ENCODE assay signal across 8 cellular contexts in the genomic region with DNA sequence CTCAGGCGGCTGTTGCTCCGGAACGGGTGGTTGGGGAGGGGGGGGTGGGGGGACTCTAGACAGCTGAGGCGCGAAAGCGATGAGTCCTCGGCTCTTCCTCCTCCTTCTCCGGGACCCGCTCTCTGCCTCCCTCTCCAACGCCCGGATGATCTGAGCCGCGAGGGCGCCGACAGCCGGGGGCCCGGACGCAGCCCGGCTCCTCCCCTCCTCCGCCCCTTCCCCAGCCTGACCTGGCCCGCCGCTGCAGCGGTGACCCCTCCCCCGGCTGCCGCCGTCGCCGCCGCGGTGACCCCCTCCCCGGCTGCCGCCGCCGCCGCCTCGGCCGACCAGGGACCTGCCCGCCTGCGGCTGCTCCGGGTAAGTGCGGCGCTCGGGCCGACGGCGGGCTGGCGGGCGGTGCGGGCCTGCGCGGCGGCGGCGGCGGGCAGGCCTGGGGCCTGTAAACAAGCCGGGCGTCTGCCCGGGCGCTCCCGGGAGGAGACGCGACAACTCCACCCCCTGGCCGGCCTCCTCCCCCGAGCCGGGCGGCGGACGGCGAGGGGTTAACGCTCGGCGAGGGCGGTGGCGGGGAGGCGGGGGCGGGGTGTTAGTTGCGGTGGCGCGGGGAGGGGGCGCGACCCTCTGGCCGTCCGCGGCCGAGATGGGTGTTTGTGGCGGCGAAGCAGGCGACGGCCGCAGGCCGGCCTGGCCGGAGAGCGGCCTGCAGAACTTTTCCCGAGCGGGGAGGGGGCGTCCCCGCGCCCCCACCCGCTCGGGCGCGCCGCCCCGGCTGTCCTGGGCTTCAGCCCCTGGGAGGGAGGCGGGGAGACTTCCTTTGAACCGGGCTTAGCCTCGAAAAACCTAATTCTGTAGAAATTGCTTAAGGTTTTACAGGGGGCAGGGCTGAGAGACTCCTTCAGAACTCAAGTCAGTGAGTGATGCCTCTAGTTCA. TPM values are rescaled to one million over a fixed set of nuclear protein-coding genes. Genes with fewer than 3 reads are reported as not detected.
A peak's percentile ranks its signal among the peaks of the same experiment; 100 is the strongest.
DNase-seq lines count a peak whose midpoint lies in the region; ATAC-seq and TF ChIP-seq lines count a peak whose summit lies in the region.

No MANE protein-coding gene starts in this region.

- peak overlapping the region; percentile 99 for H3K27ac Mint-ChIP-seq in Calu3 (ENCODE audit: unreplicated experiment)
- peak overlapping the region; percentile 79 for H3K27ac Mint-ChIP-seq in neural crest cell (ENCODE audit: unreplicated experiment)

- TF ChIP-seq POLR2A in stomach (IDR thresholded peaks at IDR 0.05): no peak

- ATAC-seq in GM21390 (IDR thresholded peaks at IDR 0.05; ENCODE audit: unreplicated experiment): peak; percentile 46

- under 1% methylated on average over 104 of the region's 107 CpGs for WGBS in HUES64
- 0 to 2% (median 1%) methylated on average over 17 to 106 of the region's 107 CpGs for WGBS in stomach, 5 donors

- peaks cover 51% of the 10 kb centered on the region for H3K4me1 ChIP-seq in HUES64 (ENCODE audit: insufficient read depth, low read length)
- H3K4me1 ChIP-seq in stomach: peaks cover 20 to 58% (median 45%) of the 10 kb centered on the region in 4 donors

- H3K9me3 Mint-ChIP-seq in Calu3 (ENCODE audit: low read depth, unreplicated experiment): no peaks in the 10 kb centered on the region
- H3K9me3 Mint-ChIP-seq in neural crest cell: no peaks in the 10 kb centered on the region

- H3K4me3 ChIP-seq in HUES64 (ENCODE audit: low read length) (peak overlapping the region; percentile 97), foreskin fibroblast (ENCODE audit: low read depth in 1 of 2, low read length in 2 of 2) (peak overlapping the region; percentile 87 to 91), stomach (peak overlapping the region; percentile 82 to 94 (median 87))

- H3K4me3 Mint-ChIP-seq in Calu3 (ENCODE audit: low read depth, unreplicated experiment) (peak overlapping the region; percentile 99), neural crest cell (peak overlapping the region; percentile 96)

- H3K27me3 Mint-ChIP-seq in Calu3 (ENCODE audit: unreplicated experiment) (no peaks in the 10 kb centered on the region), neural crest cell (ENCODE audit: low read depth) (no peaks in the 10 kb centered on the region)

- CTCF ChIA-PET in Calu3 (lab: Charles Lee): interaction anchor here (0.6 to 0.7 kb wide), 3 partner anchors 156 to 1032 kb away, joined by 3 read pairs; a partner anchor contains a TSS

- TF ChIP-seq CTCF in Calu3 (IDR thresholded peaks at IDR 0.05; ENCODE audit: unreplicated experiment) (no peak), foreskin fibroblast (IDR thresholded peaks at IDR 0.05; ENCODE audit: low read depth, low read length) (no peak), neural crest cell (conservative IDR thresholded peaks at IDR 0.05) (no peak), stomach (IDR thresholded peaks at IDR 0.05) (no peak)

- H3K9ac ChIP-seq in HUES64 (ENCODE audit: low read depth, low read length): peak overlapping the region; percentile 90

- H3K27ac ChIP-seq in HUES64 (ENCODE audit: low read depth, low read length): peak overlapping the region; percentile 91
- peak overlapping the region; percentile 100 for H3K27ac ChIP-seq in stomach

- no TSS peak for BruUV-seq in Calu3 (replicated peaks; lab: Mats Ljungman, UMichigan)

- H3K9me3 ChIP-seq in HUES64 (ENCODE audit: insufficient read depth, low read depth, low read length) (no peaks in the 10 kb centered on the region), stomach (no peaks in the 10 kb centered on the region)

- H3K27me3 ChIP-seq in HUES64 (ENCODE audit: insufficient read depth, low read length): no peaks in the 10 kb centered on the region
- no peaks in the 10 kb centered on the region for H3K27me3 ChIP-seq in stomach

- DNase-seq in Calu3: peak; percentile 76
- peak; percentile 68 for DNase-seq in RPMI7951 (ENCODE audit: low read depth)
- DNase-seq in activated gamma-delta T cell treated with Interleukin-2 at 50 U/mL for 16 hours: peak; percentile 52
- DNase-seq in foreskin fibroblast: peak; percentile 58 to 83
- DNase-seq in neural crest cell (ENCODE audit: low read depth, low spot score): peak; percentile 68
- peak; percentile 75 for DNase-seq in stomach

- H3K36me3 Mint-ChIP-seq in Calu3 (ENCODE audit: insufficient read depth, unreplicated experiment): peaks cover 29% of the 10 kb centered on the region
- H3K36me3 Mint-ChIP-seq in neural crest cell (ENCODE audit: low read depth): no peaks in the 10 kb centered on the region

- TF ChIP-seq EP300 in stomach (IDR thresholded peaks at IDR 0.05): no peak

- no peaks in the 10 kb centered on the region for H3K36me3 ChIP-seq in HUES64 (ENCODE audit: insufficient read depth, low read length)
- no peaks in the 10 kb centered on the region for H3K36me3 ChIP-seq in stomach

- peaks cover 42% of the 10 kb centered on the region for H3K4me1 Mint-ChIP-seq in Calu3 (ENCODE audit: low read depth, unreplicated experiment)
- H3K4me1 Mint-ChIP-seq in neural crest cell: peaks cover 40% of the 10 kb centered on the region

- intact Hi-C loops in Calu3 (cut with micrococcal nuclease; ENCODE audit: unreplicated experiment) (loop anchor here (5.0 to 10.0 kb wide), 3 partner anchors 83 to 315 kb away; a partner anchor contains a TSS), stomach (cut with DNase I; ENCODE audit: low total_unique reads) (no loop called here)

RNA-seq across cellular contexts. Expression of a gene that starts 0.6 kb away (rescaled TPM):
- total RNA-seq in Calu3 (2022): 38.9 and 40.0 TPM in 2 replicates
- 31.1 TPM for polyA plus RNA-seq in HUES64 (2013, experiment 1 of 2)
- polyA plus RNA-seq in HUES64 (2013, experiment 2 of 2): 28.4 TPM
- 11.3 and 12.7 TPM in 2 replicates for total RNA-seq in RPMI7951 (2014; rRNA removed; shearing (Covaris generic))
- total RNA-seq in neural crest cell: 30.9 and 35.5 TPM in 2 replicates
- total RNA-seq in stomach: 10 to 100 TPM; 24.0 to 95.5 (median 40.2) TPM
- polyA plus RNA-seq in stomach: 10 to 100 TPM; 13.6 to 29.5 (median 24.0) TPM

Comparison
In these comparisons a context has a peak if more than half of its experiments do, and no peak if none do; other contexts are left out.
1. Peak in every context shown above with its lines: DNase-seq, ATAC-seq, H3K4me3 ChIP-seq and H3K27ac ChIP-seq.